12 cellular contexts compared by ENCODE assay signal in the genomic region with DNA sequence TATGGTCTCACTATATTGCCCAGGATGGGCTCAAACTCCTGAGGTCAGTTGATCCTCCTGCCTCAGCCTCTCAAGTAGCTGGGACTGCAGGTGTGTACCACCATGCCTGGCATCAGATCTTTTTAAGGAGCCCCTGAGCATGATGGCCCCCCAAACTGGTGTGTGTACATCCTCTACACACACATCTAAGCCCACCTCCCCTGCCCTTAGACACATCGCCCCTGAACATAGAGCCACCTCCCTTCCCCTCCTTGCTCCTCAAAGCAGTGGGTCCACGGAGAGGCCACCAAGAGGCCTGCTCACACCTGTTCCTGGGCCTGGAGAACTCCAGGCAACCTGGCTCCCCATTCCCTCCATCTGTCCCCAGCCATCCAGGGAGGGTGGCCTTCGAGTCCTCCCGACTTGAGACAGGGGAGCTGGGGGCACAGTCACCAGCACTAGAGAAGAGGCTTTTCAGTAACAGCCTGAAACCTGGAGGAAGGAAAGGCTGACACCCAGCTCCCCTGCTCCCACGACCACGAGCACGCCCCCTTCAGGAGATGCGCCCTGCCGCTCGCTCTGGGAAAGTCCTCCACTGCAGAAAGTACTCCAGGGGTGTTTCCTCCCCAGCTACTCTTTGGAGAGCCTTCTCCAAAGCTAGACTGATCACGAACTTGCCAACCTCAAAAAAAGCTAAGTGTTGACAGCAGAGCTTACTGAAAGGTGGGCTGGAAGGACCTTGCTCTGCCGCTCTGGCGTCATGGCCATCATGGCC. TPM values are rescaled to one million over a fixed set of nuclear protein-coding genes. Genes with fewer than 3 reads are reported as not detected.
A peak's percentile ranks its signal among the peaks of the same experiment; 100 is the strongest.
DNase-seq lines count a peak whose midpoint lies in the region; ATAC-seq and TF ChIP-seq lines count a peak whose summit lies in the region.
"Had no signal": no experiment of that assay in that cellular context is flagged by ENCODE, and none has a peak within 500 bp of the region (broad histone marks: within the 10 kb centered on the region; RNA-seq: fewer than 3 reads in every experiment).

No MANE protein-coding gene starts in this region.

- peak; percentile 10 for ATAC-seq in CD4-positive, alpha-beta T cell (ENCODE audit: poor library complexity)
- ATAC-seq in psoas muscle, result no peak
- no peak for ATAC-seq in GM18502 (IDR thresholded peaks at IDR 0.05; ENCODE audit: poor library complexity, unreplicated experiment)

- H3K4me3 Mint-ChIP-seq in CD4-positive, alpha-beta T cell, result peak overlapping the region; percentile 63
- H3K4me3 Mint-ChIP-seq in dendritic cell treated with granulocyte-macrophage colony-stimulating factor and Interleukin-4, amounts not matched to agents 40 ng/mL and 50 ng/mL, for 4 days, result no peak overlapping the region

- no peaks in the 10 kb centered on the region for H3K27me3 Mint-ChIP-seq in CD4-positive, alpha-beta T cell
- H3K27me3 Mint-ChIP-seq in dendritic cell treated with granulocyte-macrophage colony-stimulating factor and Interleukin-4, amounts not matched to agents 40 ng/mL and 50 ng/mL, for 4 days, result peaks cover 15% of the 10 kb centered on the region

- H3K4me1 Mint-ChIP-seq in CD4-positive, alpha-beta T cell (ENCODE audit: low read depth), result peaks cover 33% of the 10 kb centered on the region
- H3K4me1 Mint-ChIP-seq in dendritic cell treated with granulocyte-macrophage colony-stimulating factor and Interleukin-4, amounts not matched to agents 40 ng/mL and 50 ng/mL, for 4 days (ENCODE audit: low read depth), result peaks cover 53% of the 10 kb centered on the region

- WGBS in psoas muscle, 3 donors, result 56 to 74% (median 57%) methylated on average over 13 of the region's 13 CpGs
- WGBS in testis, 2 donors, result 92 to 93% methylated on average over 5 to 13 of the region's 13 CpGs

- peak overlapping the region; percentile 77 for H3K27ac Mint-ChIP-seq in CD4-positive, alpha-beta T cell
- H3K27ac Mint-ChIP-seq in dendritic cell treated with granulocyte-macrophage colony-stimulating factor and Interleukin-4, amounts not matched to agents 40 ng/mL and 50 ng/mL, for 4 days, result peak overlapping the region; percentile 31

- TF ChIP-seq POLR2A in testis (IDR thresholded peaks at IDR 0.05), result no peak

- H3K9me3 Mint-ChIP-seq in CD4-positive, alpha-beta T cell, result peaks cover 2% of the 10 kb centered on the region
- H3K9me3 Mint-ChIP-seq in dendritic cell treated with granulocyte-macrophage colony-stimulating factor and Interleukin-4, amounts not matched to agents 40 ng/mL and 50 ng/mL, for 4 days, result no peaks in the 10 kb centered on the region

- TF ChIP-seq CTCF in CD4-positive, alpha-beta T cell (IDR thresholded peaks at IDR 0.05), result no peak
- TF ChIP-seq CTCF in psoas muscle (IDR thresholded peaks at IDR 0.05) (peak; percentile 8), testis (IDR thresholded peaks at IDR 0.05) (no peak), GM13977 (IDR thresholded peaks at IDR 0.05; ENCODE audit: extremely low read depth, insufficient read depth, missing control alignments) (no peak)

- H3K4me1 ChIP-seq in psoas muscle, result peaks cover 70% of the 10 kb centered on the region
- H3K4me1 ChIP-seq in testis, result peaks cover 37% of the 10 kb centered on the region

- peaks cover 5% of the 10 kb centered on the region for H3K36me3 Mint-ChIP-seq in CD4-positive, alpha-beta T cell (ENCODE audit: low read depth)
- no peaks in the 10 kb centered on the region for H3K36me3 Mint-ChIP-seq in dendritic cell treated with granulocyte-macrophage colony-stimulating factor and Interleukin-4, amounts not matched to agents 40 ng/mL and 50 ng/mL, for 4 days (ENCODE audit: low read depth)

- H3K36me3 ChIP-seq in KOPT-K1 (ENCODE audit: insufficient read depth, low read length) (no peaks in the 10 kb centered on the region), psoas muscle (ENCODE audit: insufficient read depth in 1 of 2, low read depth in 1 of 2) (peaks cover 0 to 8% of the 10 kb centered on the region in 2 donors), testis (ENCODE audit: low read depth, missing control alignments) (no peaks in the 10 kb centered on the region)
- H3K36me3 ChIP-seq: neutrophil had no signal

- DNase-seq in CD4-positive, alpha-beta T cell, result no peak
- peak in 1 of 2 donors; percentile 55 for DNase-seq in psoas muscle
- DNase-seq in testis, result no peak
- no peak for DNase-seq in NCI-H1694 treated with DMSO at 0.1 percent for 48 hours (lab: John Stamatoyannopoulos, UW)
- DNase-seq in GM13977 (ENCODE audit: low spot score), result no peak
- DNase-seq: cortex of kidney, NCI-H345, SIG-M5 had no signal

- in situ Hi-C loops in GM13977 (cut with MboI; ENCODE audit: low pct_unique_long_range_greater_than_20kb, low sequenced_read_pairs, unreplicated experiment), result no loop called here

- H3K27me3 ChIP-seq in CD4-positive, alpha-beta T cell (ENCODE audit: control insufficient read depth, insufficient read depth, low read length), result no peaks in the 10 kb centered on the region
- H3K27me3 ChIP-seq in psoas muscle (ENCODE audit: insufficient read depth in 3 of 3, low read length in 2 of 3) (no peaks in the 10 kb centered on the region), testis (no peaks in the 10 kb centered on the region)
- H3K27me3 ChIP-seq: neutrophil had no signal

- POLR2A ChIA-PET in CD4-positive, alpha-beta T cell (lab: Charles Lee), result interaction anchor here (0.6 to 1.8 kb wide), 5 partner anchors 14 to 161 kb away, joined by 3 to 7 read pairs (median 4); partner anchors contain the start of gene ICAM2

- H3K27ac ChIP-seq in CD4-positive, alpha-beta T cell (ENCODE audit: low read depth, low read length), result no peak overlapping the region
- peak overlapping the region; percentile 16 for H3K27ac ChIP-seq in KOPT-K1 (ENCODE audit: low read depth, low read length, poor library complexity, severe bottlenecking)
- H3K27ac ChIP-seq in psoas muscle, result peak overlapping the region; percentile 93
- no peak overlapping the region for H3K27ac ChIP-seq in testis
- H3K27ac ChIP-seq: neutrophil had no signal

- H3K4me3 ChIP-seq in psoas muscle (peak overlapping the region; percentile 66), testis (no peak overlapping the region)

- CTCF ChIA-PET in CD4-positive, alpha-beta T cell (lab: Charles Lee), result interaction anchor here (1.0 to 2.8 kb wide), 6 partner anchors 31 to 67 kb away, joined by 3 to 20 read pairs (median 5); partner anchors contain the start of gene GH1

- peaks cover 6% of the 10 kb centered on the region for H3K9me3 ChIP-seq in CD4-positive, alpha-beta T cell (ENCODE audit: control insufficient read depth, low read length)
- peaks cover 17% of the 10 kb centered on the region for H3K9me3 ChIP-seq in KOPT-K1 (ENCODE audit: insufficient read depth, low read length, poor library complexity, severe bottlenecking)
- H3K9me3 ChIP-seq in psoas muscle, result no peaks in the 10 kb centered on the region
- no peaks in the 10 kb centered on the region for H3K9me3 ChIP-seq in testis
- H3K9me3 ChIP-seq: neutrophil had no signal

- intact Hi-C loops in CD4-positive, alpha-beta T cell (cut with DNase I, micrococcal nuclease), result loop anchor here in 1 of 2 experiments (2.0 to 5.0 kb wide), 2 partner anchors 53 to 65 kb away; partner anchors contain the start of gene CD79B
- intact Hi-C loops in dendritic cell treated with granulocyte-macrophage colony-stimulating factor and Interleukin-4, amounts not matched to agents 40 ng/mL and 50 ng/mL, for 4 days (cut with micrococcal nuclease), result no loop called here
- intact Hi-C loops in psoas muscle (cut with DNase I), result loop anchor here (2.0 to 5.0 kb wide), 2 partner anchors 31 to 33 kb away; no protein-coding TSS in a partner anchor
- intact Hi-C loops in testis (cut with DNase I; ENCODE audit: low total_unique reads), result no loop called here

RNA-seq across cellular contexts. Expression of gene PRR29, which starts 12.6 kb away (rescaled TPM):
- total RNA-seq in CD4-positive, alpha-beta T cell, result under 1 TPM; 0.56 to 0.71 TPM
- total RNA-seq in psoas muscle, result under 1 TPM in 3 of 4 donors, not detected in 1; 0.19 to 0.47 (median 0.25) TPM
- polyA plus RNA-seq in psoas muscle, result under 1 TPM; 0.09 to 0.13 (median 0.11) TPM
- total RNA-seq in testis, result 10 to 100 TPM in 1 of 2 donors, 1 to 10 TPM in 1; 8.6 to 12.2 TPM
- 21.8 TPM for polyA plus RNA-seq in testis (ENCODE audit: insufficient read depth, low read depth, low replicate concordance)

RNA-seq across cellular contexts. Expression of gene SCN4A, which starts 12.8 kb away (rescaled TPM):
- total RNA-seq in CD4-positive, alpha-beta T cell, result under 1 TPM in 1 of 2 experiments, not detected in 1; 0.03 TPM
- total RNA-seq in psoas muscle (100 to 1,000 TPM in 2 of 4 donors, 10 to 100 TPM in 2; 45.9 to 137 (median 98.4) TPM), testis (1 to 10 TPM; 2.3 to 2.8 TPM)
- polyA plus RNA-seq in psoas muscle (10 to 100 TPM in 2 of 3 donors, 1 to 10 TPM in 1; 3.8 to 34.9 (median 14.7) TPM), testis (ENCODE audit: insufficient read depth, low read depth, low replicate concordance) (2.0 TPM)

RNA-seq across cellular contexts. Expression of gene ICAM2, which starts 34.9 kb away (rescaled TPM):
- 10 to 100 TPM; 50.6 to 54.7 TPM for total RNA-seq in CD4-positive, alpha-beta T cell
- total RNA-seq in psoas muscle (10 to 100 TPM; 22.5 to 34.8 (median 26.8) TPM), testis (10 to 100 TPM in 1 of 2 donors, 1 to 10 TPM in 1; 5.2 to 11.3 TPM)
- polyA plus RNA-seq in psoas muscle (10 to 100 TPM; 20.4 to 50.0 (median 34.0) TPM), testis (ENCODE audit: insufficient read depth, low read depth, low replicate concordance) (12.1 TPM)

RNA-seq across cellular contexts. Expression of gene CD79B, which starts 53.4 kb away (rescaled TPM):
- total RNA-seq in CD4-positive, alpha-beta T cell, result 1 to 10 TPM; 5.3 to 5.5 TPM
- total RNA-seq in psoas muscle (1 to 10 TPM; 2.8 to 5.7 (median 4.0) TPM), testis (under 1 TPM; 0.62 to 0.87 TPM)
- polyA plus RNA-seq in psoas muscle (1 to 10 TPM; 1.9 to 3.8 (median 3.7) TPM), testis (ENCODE audit: insufficient read depth, low read depth, low replicate concordance) (4.3 TPM)

Comparison
In these comparisons a context has a peak if more than half of its experiments do, and no peak if none do; other contexts are left out.
1. H3K27ac ChIP-seq: peak in KOPT-K1 (single experiment) and psoas muscle (single experiment); none in CD4-positive, alpha-beta T cell (single experiment) and testis (0 of 2).
2. RNA of gene PRR29, which starts 12.6 kb away (total RNA-seq): 8.6 to 12.2 TPM in testis; 0.56 to 0.71 TPM in CD4-positive, alpha-beta T cell and 0.19 to 0.47 TPM in psoas muscle; every median in the first group is over 4 times any median in the second.
3. RNA of gene SCN4A, which starts 12.8 kb away (total RNA-seq): 45.9 to 137 TPM in psoas muscle; 2.3 to 2.8 TPM in testis and 0.03 TPM in CD4-positive, alpha-beta T cell; every median in the first group is over 10 times any median in the second.
4. intact Hi-C loops: an anchor here in psoas muscle (2.0 to 5.0 kb wide); none called in dendritic cell treated with granulocyte-macrophage colony-stimulating factor and Interleukin-4, amounts not matched to agents 40 ng/mL and 50 ng/mL, for 4 days and testis.